ENCODE assay signal across 15 cellular contexts in the genomic region with DNA sequence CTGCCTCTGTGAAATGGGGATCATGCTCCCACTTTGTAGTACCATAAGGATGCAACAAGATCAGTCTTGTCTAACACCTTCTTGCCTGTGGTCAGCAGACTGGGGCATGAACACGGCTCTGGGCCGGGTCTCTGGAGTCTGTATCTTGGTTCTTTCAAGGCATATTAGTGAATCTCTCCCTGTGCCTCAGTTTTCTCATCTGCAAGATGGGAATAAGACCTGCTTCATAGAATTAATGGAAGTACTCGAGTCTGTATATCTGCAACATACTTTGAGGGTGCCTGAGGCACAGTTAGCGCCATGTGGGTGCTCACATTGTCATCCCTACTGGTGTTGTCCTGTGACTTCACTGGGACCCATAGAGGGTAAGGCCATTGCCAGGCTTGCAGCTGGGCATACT.
DNase-seq lines count a peak whose midpoint lies in the region; FAIRE-seq and TF ChIP-seq lines count a peak whose summit lies in the region.
"Had no signal": no experiment of that assay in that cellular context is flagged by ENCODE, and none has a peak within 500 bp of the region (broad histone marks: within the 10 kb centered on the region; RNA-seq: fewer than 3 reads in every experiment).

No MANE protein-coding gene starts in this region.

- CTCF ChIA-PET in H1 (lab: Charles Lee; ENCODE audit: partially characterized antibody): interaction anchor here (0.7 to 0.8 kb wide), 2 partner anchors 14 to 389 kb away, joined by 3 read pairs; no protein-coding TSS in a partner anchor

- H3K27ac ChIP-seq in VCaP (peak overlapping the region; percentile 89; the same call in 1 of the 2 replicates), WERI-Rb-1 (peak overlapping the region; percentile 94), H1 (ENCODE audit: low read depth, low read length) (no peak overlapping the region), neuronal stem cell (replicated peaks; ENCODE audit: low read length) (no peak overlapping the region)
- H3K27ac ChIP-seq: GM23248 had no signal

- no peak for DNase-seq in WERI-Rb-1
- no peak for DNase-seq in H1 (ENCODE audit: low read depth in 1 of 2, low spot score in 2 of 2)
- no peak for DNase-seq in neuronal stem cell (ENCODE audit: low spot score)
- no peak for DNase-seq in GM12891 (ENCODE audit: insufficient read length, low spot score)
- DNase-seq in ecto neural progenitor cell (ENCODE audit: low spot score): no peak
- DNase-seq: Calu3; CD4-positive, alpha-beta memory T cell; COR-L47; DMS53; DMS79 treated with DMSO at 0.1 percent for 48 hours; GF-D8; GM23248; H9 had no signal

- H2BK120ac ChIP-seq in H1 (replicated peaks; ENCODE audit: low read depth, low read length) (no peak overlapping the region), neuronal stem cell (ENCODE audit: low read depth, low read length) (no peak overlapping the region)

- FAIRE-seq in H1 (lab: Jason Lieb, UNC): no peak
- no peak for FAIRE-seq in GM12891 (lab: Jason Lieb, UNC)
- FAIRE-seq: GM12892 had no signal

- H3K36me3 ChIP-seq in WERI-Rb-1 (no peaks in the 10 kb centered on the region), H1 (ENCODE audit: control insufficient read depth in 2 of 4, insufficient read depth in 4 of 4, low read length in 3 of 4) (no peaks in the 10 kb centered on the region), neuronal stem cell (replicated peaks in 1 of 2; ENCODE audit: control insufficient read depth in 2 of 2, insufficient read depth in 2 of 2, low read length in 2 of 2) (no peaks in the 10 kb centered on the region)

- H2AFZ ChIP-seq in H1 (ENCODE audit: low read length) (no peak overlapping the region), neuronal stem cell (ENCODE audit: low read length) (no peak overlapping the region)
- H2AFZ ChIP-seq: GM23248 had no signal

- H2BK12ac ChIP-seq in H1 (ENCODE audit: low read depth, low read length) (0 out of 2 replicates have a peak overlapping the region, but pooled peaks have one; percentile 27), neuronal stem cell (ENCODE audit: low read length) (no peak overlapping the region)

- peak overlapping the region; percentile 83; the same call in 1 of the 2 replicates for H2BK5ac ChIP-seq in H1 (ENCODE audit: low read depth, low read length)
- no peak overlapping the region for H2BK5ac ChIP-seq in neuronal stem cell (ENCODE audit: low read length)

- no peak overlapping the region for H3K23ac ChIP-seq in H1 (ENCODE audit: insufficient read length)
- H3K23ac ChIP-seq in neuronal stem cell (ENCODE audit: low read depth, low read length, poor library complexity): no peak overlapping the region

- H3K4me2 ChIP-seq in H1 (ENCODE audit: insufficient read depth in 1 of 2, low read depth in 2 of 2, low read length in 2 of 2) (no peak overlapping the region), neuronal stem cell (ENCODE audit: insufficient read depth, low read length, poor library complexity, severe bottlenecking) (no peak overlapping the region)

- peak overlapping the region; percentile 57; the same call in 1 of the 2 replicates for H2BK20ac ChIP-seq in H1 (ENCODE audit: low read length)

- H3K27me3 ChIP-seq in WERI-Rb-1 (ENCODE audit: insufficient read depth, low read depth, severe bottlenecking): no peaks in the 10 kb centered on the region
- no peaks in the 10 kb centered on the region for H3K27me3 ChIP-seq in H1 (replicated peaks in 1 of 4; ENCODE audit: control insufficient read depth in 3 of 4, extremely low read depth in 1 of 4, insufficient read depth in 3 of 4, low read length in 3 of 4)
- peaks cover 0 to 7% (median 0%) of the 10 kb centered on the region in 3 experiments for H3K27me3 ChIP-seq in neuronal stem cell (ENCODE audit: control insufficient read depth in 3 of 3, insufficient read depth in 3 of 3, low read depth in 1 of 3, low read length in 3 of 3)

- H3K79me1 ChIP-seq in H1 (ENCODE audit: low read depth, low read length): peaks cover 3% of the 10 kb centered on the region; the same call in 1 of the 2 replicates
- H3K79me1 ChIP-seq in neuronal stem cell (ENCODE audit: low read depth, low read length): no peaks in the 10 kb centered on the region

- TF ChIP-seq RAD21 in H1 (IDR thresholded peaks at IDR 0.05 in 1 of 2, conservative IDR thresholded peaks at IDR 0.05 in 1 of 2; ENCODE audit: low read depth in 2 of 2, low read length in 2 of 2): no peak

- H3K14ac ChIP-seq in H1 (ENCODE audit: insufficient read length) (no peak overlapping the region), neuronal stem cell (ENCODE audit: low read length) (no peak overlapping the region)

- no peak for TF ChIP-seq CTCF in VCaP (conservative IDR thresholded peaks at IDR 0.05)
- TF ChIP-seq CTCF in WERI-Rb-1 (IDR thresholded peaks at IDR 0.05; ENCODE audit: low read depth, low read length): no peak
- no peak for TF ChIP-seq CTCF in H1 (IDR thresholded peaks at IDR 0.05; ENCODE audit: control extremely low read depth in 1 of 3, insufficient read depth in 1 of 3, low read depth in 1 of 3, low read length in 3 of 3)

- H3K4me3 ChIP-seq in WERI-Rb-1 (ENCODE audit: low read depth, low read length) (no peak overlapping the region), H1 (ENCODE audit: extremely low read depth in 1 of 4, insufficient read depth in 2 of 4, low read depth in 3 of 4, low read length in 4 of 4) (no peak overlapping the region), neuronal stem cell (ENCODE audit: low read length in 2 of 2) (no peak overlapping the region)
- H3K4me3 ChIP-seq: GM23248 had no signal

- TF ChIP-seq POLR2A in H1 (IDR thresholded peaks at IDR 0.05; ENCODE audit: control extremely low read depth in 1 of 2, low read depth in 2 of 2, low read length in 2 of 2) (no peak), GM12891 (IDR thresholded peaks at IDR 0.05; ENCODE audit: low read depth, low read length) (no peak)

- H3K18ac ChIP-seq in H1 (ENCODE audit: extremely low read depth, low read length) (peak overlapping the region; percentile 21; the same call in 1 of the 2 replicates), neuronal stem cell (ENCODE audit: low read length) (peak overlapping the region; percentile 68)

- no peaks in the 10 kb centered on the region for H3K79me2 ChIP-seq in H1 (ENCODE audit: control insufficient read depth in 1 of 2, insufficient read depth in 2 of 2, low read length in 2 of 2)

- H4K20me1 ChIP-seq in H1 (replicated peaks in 1 of 2; ENCODE audit: control insufficient read depth in 1 of 2, insufficient read depth in 2 of 2, low read length in 2 of 2): no peaks in the 10 kb centered on the region

- 82% methylated on average over 4 of the region's 4 CpGs; no CpG with 5 or more reads in 1 of the 2 experiments for WGBS in H1 (ENCODE audit: extremely low coverage in 1 of 2, insufficient coverage in 1 of 2, insufficient read length in 1 of 2, insufficient replicate concordance in 2 of 2, low coverage in 1 of 2, low lambda C conversion rate in 2 of 2, missing lambda C conversion rate in 1 of 2), 2 experiments
- WGBS in neuronal stem cell (ENCODE audit: extremely low coverage in 2 of 2, insufficient read length in 2 of 2, insufficient replicate concordance in 1 of 2), 2 donors: no CpG with 5 or more reads among the region's 4 CpGs

- no peak overlapping the region for H4K5ac ChIP-seq in H1 (ENCODE audit: insufficient read length, low read depth, low read length)

- POLR2A ChIA-PET in H1 (lab: Charles Lee; ENCODE audit: partially characterized antibody): no interaction called here

- no peak overlapping the region for H3K9ac ChIP-seq in H1 (replicated peaks in 1 of 4; ENCODE audit: extremely low read depth in 1 of 4, low read depth in 3 of 4, low read length in 3 of 4)
- H3K9ac ChIP-seq in neuronal stem cell (ENCODE audit: low read depth, low read length, poor library complexity): no peak overlapping the region
- H3K9ac ChIP-seq: GM23248 had no signal

- H3K4me1 ChIP-seq in H1 (replicated peaks in 1 of 4; ENCODE audit: control insufficient read depth in 3 of 4, insufficient read depth in 4 of 4, low read length in 3 of 4): peaks cover 0 to 8% (median 2%) of the 10 kb centered on the region in 4 experiments; a peak in 5 of 7 replicates
- H3K4me1 ChIP-seq in neuronal stem cell (ENCODE audit: control insufficient read depth in 2 of 2, insufficient read depth in 1 of 2, low read depth in 1 of 2, low read length in 2 of 2): peaks cover 0 to 8% of the 10 kb centered on the region in 2 donors

- no peak overlapping the region for H3K4ac ChIP-seq in H1 (replicated peaks; ENCODE audit: insufficient read length, low read depth, low read length)
- no peak overlapping the region for H3K4ac ChIP-seq in neuronal stem cell (ENCODE audit: low read length)

- H4K8ac ChIP-seq in H1 (ENCODE audit: extremely low read depth, insufficient read depth, low read length) (no peak overlapping the region), neuronal stem cell (ENCODE audit: low read depth, low read length) (no peak overlapping the region)

- no peaks in the 10 kb centered on the region for H3K23me2 ChIP-seq in H1 (ENCODE audit: low read depth, low read length)

- H3K9me3 ChIP-seq in WERI-Rb-1 (ENCODE audit: severe bottlenecking) (no peaks in the 10 kb centered on the region), H1 (ENCODE audit: insufficient read depth in 2 of 2, low read depth in 1 of 2, low read length in 1 of 2) (0 out of 4 replicates have a peak, but pooled peaks cover 0 to 3% of the 10 kb centered on the region in 2 experiments), neuronal stem cell (replicated peaks in 1 of 2; ENCODE audit: control insufficient read depth in 2 of 2, insufficient read depth in 1 of 2, low read depth in 1 of 2, low read length in 2 of 2) (no peaks in the 10 kb centered on the region)

- peak overlapping the region; percentile 38 for H4K91ac ChIP-seq in H1 (replicated peaks; ENCODE audit: insufficient read length, low read length)
- H4K91ac ChIP-seq in neuronal stem cell (ENCODE audit: low read depth, low read length, poor library complexity): no peak overlapping the region

- H2AK5ac ChIP-seq in H1 (ENCODE audit: low read depth, low read length) (no peak overlapping the region; the same call in 1 of the 2 replicates), neuronal stem cell (ENCODE audit: low read depth, low read length) (peak overlapping the region; percentile 73)

- no peak for TF ChIP-seq EP300 in H1 (IDR thresholded peaks at IDR 0.05; ENCODE audit: borderline replicate concordance in 1 of 2, low read depth in 2 of 2, low read length in 2 of 2)

- H2BK15ac ChIP-seq in H1 (ENCODE audit: low read length) (peak overlapping the region; percentile 40; the same call in 1 of the 2 replicates), neuronal stem cell (ENCODE audit: low read length) (no peak overlapping the region)

- no peak overlapping the region for H3K56ac ChIP-seq in H1 (replicated peaks; ENCODE audit: insufficient read length, low read depth, low read length)

TF ChIP-seq in H1, 55 proteins besides CTCF, POLR2A, EP300 and RAD21 (continues in another document):
- TF ChIP-seq POLR2AphosphoS5 (IDR thresholded peaks at IDR 0.05; ENCODE audit: low read depth, low read length) (no peak), KDM1A (IDR thresholded peaks at IDR 0.05; ENCODE audit: borderline replicate concordance, low read length) (peak; percentile 61; the same call in 1 of the 2 replicates)

TF ChIP-seq in GM12891, 5 proteins besides CTCF, POLR2A, EP300 and RAD21:
- TF ChIP-seq PAX5 (IDR thresholded peaks at IDR 0.05; ENCODE audit: insufficient read depth, low read length, severe bottlenecking) (no peak), POU2F2 (IDR thresholded peaks at IDR 0.05; ENCODE audit: low read depth, low read length) (no peak), POLR2AphosphoS5 (IDR thresholded peaks at IDR 0.05; ENCODE audit: low read depth, low read length) (no peak)

Comparison
In these comparisons a context has a peak if more than half of its experiments do, and no peak if none do; other contexts are left out.
1. H3K27ac ChIP-seq: peak in VCaP (single experiment) and WERI-Rb-1 (single experiment); none in H1 (single experiment) and neuronal stem cell (single experiment).